Comparison of ENCODE assay signal across 1 cellular context in the genomic region with DNA sequence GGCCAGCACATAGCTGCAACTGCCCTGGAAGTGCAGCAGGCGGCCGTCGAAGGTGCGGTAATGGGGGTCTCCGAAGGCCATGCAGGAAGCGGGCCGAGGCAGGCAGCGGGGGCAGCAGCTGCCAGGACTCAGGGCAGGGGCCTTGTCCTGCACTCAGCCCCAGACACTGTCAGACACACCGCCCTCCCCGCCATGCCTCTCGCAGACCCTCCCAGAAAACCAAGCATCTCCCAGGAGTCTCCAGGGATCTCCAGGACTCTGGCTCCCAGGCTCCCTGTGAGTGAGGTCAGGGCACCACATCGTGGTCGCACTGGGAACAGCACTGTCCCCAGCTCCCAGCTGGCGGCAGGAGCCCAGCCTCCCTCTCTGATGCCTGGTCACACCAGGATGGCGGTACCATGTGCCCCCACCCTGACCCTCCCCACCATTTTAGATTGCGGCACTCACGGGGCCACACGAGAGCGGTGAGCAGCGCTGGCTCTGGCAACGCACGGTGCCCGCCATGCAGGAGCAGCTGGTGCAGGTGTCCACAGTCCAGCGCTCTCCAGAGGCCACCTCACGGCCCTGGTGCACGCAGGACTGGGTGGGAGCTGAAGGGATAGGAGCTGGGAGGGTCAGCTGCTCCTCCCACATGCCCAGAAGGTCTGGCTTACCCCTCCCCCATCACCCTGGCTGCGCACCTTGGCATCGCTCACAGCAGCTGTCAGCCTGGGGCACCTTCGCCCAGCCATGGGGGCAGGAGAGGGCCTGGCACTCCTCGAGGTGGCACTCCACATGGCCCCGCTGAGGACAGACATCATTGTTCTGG.
TF ChIP-seq lines count a peak whose summit lies in the region.

No MANE protein-coding gene starts in this region.

TF ChIP-seq in HEK293, 187 proteins besides CTCF, POLR2A, EP300 and RAD21 (continued from another document and continues in another):
- TF ChIP-seq, protein P1, sequence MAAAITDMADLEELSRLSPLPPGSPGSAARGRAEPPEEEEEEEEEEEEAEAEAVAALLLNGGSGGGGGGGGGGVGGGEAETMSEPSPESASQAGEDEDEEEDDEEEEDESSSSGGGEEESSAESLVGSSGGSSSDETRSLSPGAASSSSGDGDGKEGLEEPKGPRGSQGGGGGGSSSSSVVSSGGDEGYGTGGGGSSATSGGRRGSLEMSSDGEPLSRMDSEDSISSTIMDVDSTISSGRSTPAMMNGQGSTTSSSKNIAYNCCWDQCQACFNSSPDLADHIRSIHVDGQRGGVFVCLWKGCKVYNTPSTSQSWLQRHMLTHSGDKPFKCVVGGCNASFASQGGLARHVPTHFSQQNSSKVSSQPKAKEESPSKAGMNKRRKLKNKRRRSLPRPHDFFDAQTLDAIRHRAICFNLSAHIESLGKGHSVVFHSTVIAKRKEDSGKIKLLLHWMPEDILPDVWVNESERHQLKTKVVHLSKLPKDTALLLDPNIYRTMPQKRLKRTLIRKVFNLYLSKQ (tag by site-specific recombination; IDR thresholded peaks at IDR 0.05; ENCODE audit: borderline replicate concordance): no peak
- TF ChIP-seq GLIS2 (tag by site-specific recombination; IDR thresholded peaks at IDR 0.05): no peak; the same call in 1 of the 2 replicates
- TF ChIP-seq ZBTB48 (tag by site-specific recombination; IDR thresholded peaks at IDR 0.05): peak; percentile 82
- no peak for TF ChIP-seq ZNF837 (tag by site-specific recombination; IDR thresholded peaks at IDR 0.05)
- TF ChIP-seq MYNN (tag by site-specific recombination; IDR thresholded peaks at IDR 0.05; ENCODE audit: borderline replicate concordance): no peak
- no peak for TF ChIP-seq ZNF544 (tag by site-specific recombination; IDR thresholded peaks at IDR 0.05)
- no peak for TF ChIP-seq ZNF670 (tag by site-specific recombination; IDR thresholded peaks at IDR 0.05; ENCODE audit: low read depth)
- no peak for TF ChIP-seq HOXC10 (CRISPR knock-in tag; IDR thresholded peaks at IDR 0.05)
- TF ChIP-seq OSR2 (tag by site-specific recombination; IDR thresholded peaks at IDR 0.05): no peak
- TF ChIP-seq TCF7L2 (IDR thresholded peaks at IDR 0.05; ENCODE audit: borderline replicate concordance, low read depth, low read length): no peak
- TF ChIP-seq ZBTB21 (tag by site-specific recombination; IDR thresholded peaks at IDR 0.05): no peak
- TF ChIP-seq, protein P2, sequence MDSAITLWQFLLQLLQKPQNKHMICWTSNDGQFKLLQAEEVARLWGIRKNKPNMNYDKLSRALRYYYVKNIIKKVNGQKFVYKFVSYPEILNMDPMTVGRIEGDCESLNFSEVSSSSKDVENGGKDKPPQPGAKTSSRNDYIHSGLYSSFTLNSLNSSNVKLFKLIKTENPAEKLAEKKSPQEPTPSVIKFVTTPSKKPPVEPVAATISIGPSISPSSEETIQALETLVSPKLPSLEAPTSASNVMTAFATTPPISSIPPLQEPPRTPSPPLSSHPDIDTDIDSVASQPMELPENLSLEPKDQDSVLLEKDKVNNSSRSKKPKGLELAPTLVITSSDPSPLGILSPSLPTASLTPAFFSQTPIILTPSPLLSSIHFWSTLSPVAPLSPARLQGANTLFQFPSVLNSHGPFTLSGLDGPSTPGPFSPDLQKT (IDR thresholded peaks at IDR 0.05; ENCODE audit: borderline replicate concordance, low read depth, low read length): no peak
- TF ChIP-seq OVOL3 (tag by site-specific recombination; IDR thresholded peaks at IDR 0.05): no peak
- TF ChIP-seq, protein P3, sequence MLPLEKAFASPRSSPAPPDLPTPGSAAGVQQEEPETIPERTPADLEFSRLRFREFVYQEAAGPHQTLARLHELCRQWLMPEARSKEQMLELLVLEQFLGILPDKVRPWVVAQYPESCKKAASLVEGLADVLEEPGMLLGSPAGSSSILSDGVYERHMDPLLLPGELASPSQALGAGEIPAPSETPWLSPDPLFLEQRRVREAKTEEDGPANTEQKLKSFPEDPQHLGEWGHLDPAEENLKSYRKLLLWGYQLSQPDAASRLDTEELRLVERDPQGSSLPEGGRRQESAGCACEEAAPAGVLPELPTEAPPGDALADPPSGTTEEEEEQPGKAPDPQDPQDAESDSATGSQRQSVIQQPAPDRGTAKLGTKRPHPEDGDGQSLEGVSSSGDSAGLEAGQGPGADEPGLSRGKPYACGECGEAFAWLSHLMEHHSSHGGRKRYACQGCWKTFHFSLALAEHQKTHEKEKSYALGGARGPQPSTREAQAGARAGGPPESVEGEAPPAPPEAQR (tag by site-specific recombination; IDR thresholded peaks at IDR 0.05): no peak
- 0 out of 2 replicates have a peak, but pooled peaks have one; percentile 43 for TF ChIP-seq HIC1 (tag by site-specific recombination; IDR thresholded peaks at IDR 0.05)
- no peak for TF ChIP-seq ZNF623 (tag by site-specific recombination; IDR thresholded peaks at IDR 0.05)
- TF ChIP-seq ZSCAN16 (tag by site-specific recombination; IDR thresholded peaks at IDR 0.05): no peak
- no peak for TF ChIP-seq ZNF561 (tag by site-specific recombination; IDR thresholded peaks at IDR 0.05; ENCODE audit: borderline replicate concordance)
- TF ChIP-seq SCRT2 (tag by site-specific recombination; IDR thresholded peaks at IDR 0.05): no peak
- TF ChIP-seq ZBTB7A (tag by site-specific recombination; IDR thresholded peaks at IDR 0.05; ENCODE audit: low read depth): no peak
- TF ChIP-seq ZNF677 (tag by site-specific recombination; IDR thresholded peaks at IDR 0.05): no peak
- peak; percentile 47; the same call in 1 of the 2 replicates for TF ChIP-seq ZBTB17 (tag by site-specific recombination; IDR thresholded peaks at IDR 0.05)
- no peak for TF ChIP-seq ZNF529 (tag by site-specific recombination; IDR thresholded peaks at IDR 0.05; ENCODE audit: insufficient replicate concordance)
- TF ChIP-seq GLI4 (tag by site-specific recombination; IDR thresholded peaks at IDR 0.05): 0 out of 2 replicates have a peak, but pooled peaks have one; percentile 13
- peak; percentile 94 for TF ChIP-seq ZNF76 (tag by site-specific recombination; IDR thresholded peaks at IDR 0.05; ENCODE audit: borderline replicate concordance, low read depth)
- no peak for TF ChIP-seq ZNF777 (tag by site-specific recombination; IDR thresholded peaks at IDR 0.05; ENCODE audit: borderline replicate concordance)
- peak; percentile 27; the same call in 1 of the 2 replicates for TF ChIP-seq ZNF394 (tag by site-specific recombination; IDR thresholded peaks at IDR 0.05; ENCODE audit: borderline replicate concordance)
- TF ChIP-seq ZNF24 (tag by site-specific recombination; IDR thresholded peaks at IDR 0.05): no peak
- TF ChIP-seq ZNF112 (tag by site-specific recombination; IDR thresholded peaks at IDR 0.05): no peak
- no peak for TF ChIP-seq ZNF362 (tag by site-specific recombination; IDR thresholded peaks at IDR 0.05)
- peak; percentile 24; the same call in 1 of the 2 replicates for TF ChIP-seq SP7 (tag by site-specific recombination; IDR thresholded peaks at IDR 0.05)
- no peak for TF ChIP-seq ZFP3 (tag by site-specific recombination; IDR thresholded peaks at IDR 0.05; ENCODE audit: low read depth)
- TF ChIP-seq ZNF514 (tag by site-specific recombination; IDR thresholded peaks at IDR 0.05): no peak
- TF ChIP-seq ZNF521 (tag by site-specific recombination; IDR thresholded peaks at IDR 0.05): no peak
- no peak for TF ChIP-seq ZNF157 (tag by site-specific recombination; IDR thresholded peaks at IDR 0.05)
- no peak for TF ChIP-seq ZNF513 (tag by site-specific recombination; IDR thresholded peaks at IDR 0.05)
- no peak for TF ChIP-seq ZFP41 (tag by site-specific recombination; IDR thresholded peaks at IDR 0.05; ENCODE audit: borderline replicate concordance)
- TF ChIP-seq ZNF692 (tag by site-specific recombination; IDR thresholded peaks at IDR 0.05): peak; percentile 43; the same call in 1 of the 2 replicates
- TF ChIP-seq, protein P4, sequence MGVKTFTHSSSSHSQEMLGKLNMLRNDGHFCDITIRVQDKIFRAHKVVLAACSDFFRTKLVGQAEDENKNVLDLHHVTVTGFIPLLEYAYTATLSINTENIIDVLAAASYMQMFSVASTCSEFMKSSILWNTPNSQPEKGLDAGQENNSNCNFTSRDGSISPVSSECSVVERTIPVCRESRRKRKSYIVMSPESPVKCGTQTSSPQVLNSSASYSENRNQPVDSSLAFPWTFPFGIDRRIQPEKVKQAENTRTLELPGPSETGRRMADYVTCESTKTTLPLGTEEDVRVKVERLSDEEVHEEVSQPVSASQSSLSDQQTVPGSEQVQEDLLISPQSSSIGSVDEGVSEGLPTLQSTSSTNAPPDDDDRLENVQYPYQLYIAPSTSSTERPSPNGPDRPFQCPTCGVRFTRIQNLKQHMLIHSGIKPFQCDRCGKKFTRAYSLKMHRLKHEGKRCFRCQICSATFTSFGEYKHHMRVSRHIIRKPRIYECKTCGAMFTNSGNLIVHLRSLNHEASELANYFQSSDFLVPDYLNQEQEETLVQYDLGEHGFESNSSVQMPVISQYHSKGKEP (tag by site-specific recombination; IDR thresholded peaks at IDR 0.05): no peak
- no peak for TF ChIP-seq ZNF148 (tag by site-specific recombination; IDR thresholded peaks at IDR 0.05; ENCODE audit: borderline replicate concordance)
- no peak for TF ChIP-seq ZNF302 (tag by site-specific recombination; IDR thresholded peaks at IDR 0.05; ENCODE audit: low read depth)
- TF ChIP-seq ZFP37 (tag by site-specific recombination; IDR thresholded peaks at IDR 0.05): no peak
- no peak for TF ChIP-seq ZNF324 (tag by site-specific recombination; IDR thresholded peaks at IDR 0.05)
- no peak for TF ChIP-seq BCL11B (tag by site-specific recombination; IDR thresholded peaks at IDR 0.05; ENCODE audit: low read depth)
- no peak for TF ChIP-seq ZNF701 (tag by site-specific recombination; IDR thresholded peaks at IDR 0.05)
- TF ChIP-seq ZNF48 (tag by site-specific recombination; IDR thresholded peaks at IDR 0.05): no peak
- no peak for TF ChIP-seq ZNF664 (tag by site-specific recombination; IDR thresholded peaks at IDR 0.05)
- TF ChIP-seq ZNF169 (tag by site-specific recombination; IDR thresholded peaks at IDR 0.05): no peak
- TF ChIP-seq ZNF2 (tag by site-specific recombination; IDR thresholded peaks at IDR 0.05): 0 out of 2 replicates have a peak, but pooled peaks have one; percentile 32
- no peak for TF ChIP-seq ZNF202 (tag by site-specific recombination; IDR thresholded peaks at IDR 0.05; ENCODE audit: borderline replicate concordance)
- peak; percentile 88 for TF ChIP-seq ZNF654 (tag by site-specific recombination; IDR thresholded peaks at IDR 0.05; ENCODE audit: low read depth)
